In the genomic region with DNA sequence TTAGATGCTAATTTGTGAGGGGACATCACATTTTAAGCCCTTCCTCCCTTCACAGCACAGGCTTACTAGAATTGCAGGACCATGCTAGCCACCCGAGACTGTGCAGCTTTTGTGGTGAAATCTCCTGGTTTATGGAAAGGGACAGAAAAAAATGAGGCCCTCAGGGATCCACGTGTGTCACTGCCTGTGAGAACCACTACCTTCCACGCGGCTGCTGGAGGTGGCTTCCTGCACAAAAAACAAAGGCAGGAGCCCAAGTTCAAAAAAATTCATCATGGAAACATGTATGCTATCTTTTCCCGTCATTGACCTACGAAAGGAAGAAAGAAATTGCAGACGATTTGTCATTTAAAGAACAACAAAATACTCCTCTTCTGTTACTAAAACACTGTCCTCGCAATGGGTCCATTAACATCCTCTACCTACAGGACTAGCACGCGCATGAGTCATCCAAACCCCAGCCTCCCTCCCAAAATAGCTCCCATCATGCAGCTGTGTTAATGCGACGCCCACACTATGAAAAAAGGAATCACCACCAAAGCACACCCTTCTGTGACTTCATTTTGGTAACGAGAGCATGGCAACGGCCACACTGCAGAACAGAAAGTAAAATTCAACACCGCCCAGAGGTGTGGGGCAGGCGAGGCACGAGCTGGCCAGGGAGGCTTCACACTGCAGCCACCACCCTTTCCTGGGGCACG, we compare ENCODE assay signal across 8 cellular contexts. TPM values are rescaled to one million over a fixed set of nuclear protein-coding genes. Genes with fewer than 3 reads are reported as not detected.
DNase-seq lines count a peak whose midpoint lies in the region; ATAC-seq and TF ChIP-seq lines count a peak whose summit lies in the region.

No MANE protein-coding gene starts in this region.

- DNase-seq in GM19240 (ENCODE audit: insufficient read length, low spot score): peak; percentile 48
- DNase-seq in activated CD4-positive, CD25-positive, alpha-beta regulatory T cell (lab: John Stamatoyannopoulos, UW): peak; percentile 24 to 54 (median 46)
- peak; percentile 58 to 66 (median 62) for DNase-seq in effector memory CD8-positive, alpha-beta T cell
- peak; percentile 48 to 51 for DNase-seq in stimulated activated CD4-positive, alpha-beta T cell treated with anti-CD3 and anti-CD28 coated beads, Interleukin-15, amount 100 ng/mL, for 48 hours (ENCODE audit: low read depth in 2 of 2)
- DNase-seq in osteocyte (ENCODE audit: extremely low spot score, unreplicated experiment): no peak
- DNase-seq in NCI-H82 treated with DMSO at 0.1 percent for 48 hours (lab: John Stamatoyannopoulos, UW; ENCODE audit: unreplicated experiment): no peak
- DNase-seq in D341Med (ENCODE audit: low spot score): no peak

- peaks cover 19 to 27% of the 10 kb centered on the region in 2 donors for H3K4me1 Mint-ChIP-seq in effector memory CD8-positive, alpha-beta T cell (ENCODE audit: low read depth in 2 of 2)
- H3K4me1 Mint-ChIP-seq in osteocyte (ENCODE audit: unreplicated experiment): peaks cover 21% of the 10 kb centered on the region

- ATAC-seq in HG03103 (IDR thresholded peaks at IDR 0.05; ENCODE audit: low read depth, unreplicated experiment): peak; percentile 93
- ATAC-seq in effector memory CD8-positive, alpha-beta T cell (replicated peaks): peak; percentile 96

- H3K27ac Mint-ChIP-seq in effector memory CD8-positive, alpha-beta T cell: peak overlapping the region; percentile 86 to 97
- H3K27ac Mint-ChIP-seq in osteocyte (ENCODE audit: unreplicated experiment): no peak overlapping the region

- no peaks in the 10 kb centered on the region for H3K27me3 Mint-ChIP-seq in effector memory CD8-positive, alpha-beta T cell
- H3K27me3 Mint-ChIP-seq in osteocyte (ENCODE audit: unreplicated experiment): no peaks in the 10 kb centered on the region

- no peak for TF ChIP-seq CTCF in osteocyte (IDR thresholded peaks at IDR 0.05)

- H3K4me3 Mint-ChIP-seq in effector memory CD8-positive, alpha-beta T cell: peak overlapping the region; percentile 82 to 85
- no peak overlapping the region for H3K4me3 Mint-ChIP-seq in osteocyte (ENCODE audit: unreplicated experiment)

- H3K36me3 Mint-ChIP-seq in effector memory CD8-positive, alpha-beta T cell (ENCODE audit: insufficient read depth): peaks cover 12% of the 10 kb centered on the region
- peaks cover 30% of the 10 kb centered on the region for H3K36me3 Mint-ChIP-seq in osteocyte (ENCODE audit: unreplicated experiment)

- H3K9me3 Mint-ChIP-seq in effector memory CD8-positive, alpha-beta T cell: no peaks in the 10 kb centered on the region
- H3K9me3 Mint-ChIP-seq in osteocyte (ENCODE audit: unreplicated experiment): no peaks in the 10 kb centered on the region

RNA-seq across cellular contexts. Expression of gene RAMACL, which starts 45.7 kb away (rescaled TPM):
- 2.5 and 3.6 TPM in 2 replicates for total RNA-seq in osteocyte

Comparison
In these comparisons a context has a peak if more than half of its experiments do, and no peak if none do; other contexts are left out.
1. DNase-seq: peak in GM19240 (single experiment), activated CD4-positive, CD25-positive, alpha-beta regulatory T cell (4 of 4), effector memory CD8-positive, alpha-beta T cell (3 of 3) and stimulated activated CD4-positive, alpha-beta T cell treated with anti-CD3 and anti-CD28 coated beads, Interleukin-15, amount 100 ng/mL, for 48 hours (2 of 2); none in osteocyte (single experiment), NCI-H82 treated with DMSO at 0.1 percent for 48 hours (single experiment) and D341Med (single experiment).